ENCODE assay signal across 24 cellular contexts in genomic region chr19:16952046-16952445, GRCh38.
DNase-seq lines count a peak whose midpoint lies in the region; FAIRE-seq and TF ChIP-seq lines count a peak whose summit lies in the region.
"Had no signal": no experiment of that assay in that cellular context is flagged by ENCODE, and none has a peak within 500 bp of the region (broad histone marks: within the 10 kb centered on the region; RNA-seq: fewer than 3 reads in every experiment).

No MANE protein-coding gene starts in this region.

- H3K4me3 ChIP-seq in kidney (ENCODE audit: low read length in 2 of 2), result no peak overlapping the region
- H3K4me3 ChIP-seq: BLaER1 treated with 17β-estradiol and CSF1 and Interleukin-3, amounts not matched to agents 10 nM and 100 nM; GM23248 had no signal

- no peak overlapping the region for H3K9ac ChIP-seq in kidney (ENCODE audit: low read length in 2 of 2)
- H3K9ac ChIP-seq: BLaER1 treated with 17β-estradiol and CSF1 and Interleukin-3, amounts not matched to agents 10 nM and 100 nM; GM23248 had no signal

- H3K9me3 ChIP-seq in kidney (ENCODE audit: control insufficient read depth in 1 of 2, low read length in 2 of 2), result no peaks in the 10 kb centered on the region
- H3K9me3 ChIP-seq: BE2C had no signal

- peak; percentile 16 for DNase-seq in D341Med (ENCODE audit: low spot score)
- DNase-seq in kidney, result peak; percentile 26
- peak; percentile 65 for DNase-seq in mesenteric fat pad (ENCODE audit: low spot score)
- DNase-seq in osteocyte (ENCODE audit: extremely low spot score, unreplicated experiment), result peak; percentile 72
- DNase-seq in inferior parietal cortex (ENCODE audit: extremely low spot score), result no peak
- no peak for DNase-seq in mucosa of gallbladder (ENCODE audit: low spot score)
- DNase-seq in activated CD4-positive, alpha-beta memory T cell treated with anti-CD3 and anti-CD28 coated beads for 36 hours, result no peak
- no peak for DNase-seq in islet precursor cell
- DNase-seq: AML-193; BE2C; CD4-positive, alpha-beta T cell; CD8-positive, alpha-beta memory T cell; DMS53; GF-D8; GM23248; H7; HCEC 1CT had no signal

- H3K27me3 Mint-ChIP-seq in osteocyte (ENCODE audit: unreplicated experiment), result no peaks in the 10 kb centered on the region
- H3K27me3 Mint-ChIP-seq in activated CD4-positive, alpha-beta memory T cell treated with anti-CD3 and anti-CD28 coated beads for 36 hours, result peaks cover 3% of the 10 kb centered on the region

- H3K4me1 ChIP-seq in kidney (ENCODE audit: control insufficient read depth in 1 of 2, insufficient read depth in 1 of 2, low read depth in 1 of 2, low read length in 2 of 2), result no peaks in the 10 kb centered on the region
- H3K4me1 ChIP-seq: BE2C had no signal

- no peak overlapping the region for H3K27ac ChIP-seq in kidney (ENCODE audit: low read depth in 2 of 2, low read length in 2 of 2)
- H3K27ac ChIP-seq: 22Rv1, GM23248 had no signal

- CTCF ChIA-PET in activated CD4-positive, alpha-beta memory T cell treated with anti-CD3 and anti-CD28 coated beads for 36 hours (lab: Charles Lee), result no interaction called here

- no peaks in the 10 kb centered on the region for H3K36me3 ChIP-seq in kidney (ENCODE audit: control insufficient read depth in 1 of 2, insufficient read depth in 2 of 2, low read length in 2 of 2)
- H3K36me3 ChIP-seq: BE2C had no signal

- peaks cover 4% of the 10 kb centered on the region for H3K9me3 Mint-ChIP-seq in osteocyte (ENCODE audit: unreplicated experiment)
- H3K9me3 Mint-ChIP-seq in activated CD4-positive, alpha-beta memory T cell treated with anti-CD3 and anti-CD28 coated beads for 36 hours, result no peaks in the 10 kb centered on the region

- TF ChIP-seq CTCF in kidney (IDR thresholded peaks at IDR 0.05; ENCODE audit: borderline replicate concordance, extremely low read depth, insufficient read depth) (no peak), osteocyte (IDR thresholded peaks at IDR 0.05) (no peak)

- H3K36me3 Mint-ChIP-seq in osteocyte (ENCODE audit: unreplicated experiment), result peaks cover 45% of the 10 kb centered on the region
- H3K36me3 Mint-ChIP-seq in activated CD4-positive, alpha-beta memory T cell treated with anti-CD3 and anti-CD28 coated beads for 36 hours, result no peaks in the 10 kb centered on the region
- H3K36me3 Mint-ChIP-seq: CD8-positive, alpha-beta memory T cell had no signal

- no peak overlapping the region for H3K27ac Mint-ChIP-seq in osteocyte (ENCODE audit: unreplicated experiment)
- no peak overlapping the region for H3K27ac Mint-ChIP-seq in activated CD4-positive, alpha-beta memory T cell treated with anti-CD3 and anti-CD28 coated beads for 36 hours
- H3K27ac Mint-ChIP-seq: CD4-positive, alpha-beta T cell; CD8-positive, alpha-beta memory T cell had no signal

- POLR2A ChIA-PET in activated CD4-positive, alpha-beta memory T cell treated with anti-CD3 and anti-CD28 coated beads for 36 hours (lab: Charles Lee), result interaction anchor here (0.6 kb wide), 1 partner anchor 868 kb away, joined by 8 read pairs; no protein-coding TSS in a partner anchor

- intact Hi-C loops in kidney (cut with DNase I), result no loop called here
- intact Hi-C loops in activated CD4-positive, alpha-beta memory T cell treated with anti-CD3 and anti-CD28 coated beads for 36 hours (cut with micrococcal nuclease), result no loop called here

- peaks cover 5% of the 10 kb centered on the region for H3K4me1 Mint-ChIP-seq in osteocyte (ENCODE audit: unreplicated experiment)
- no peaks in the 10 kb centered on the region for H3K4me1 Mint-ChIP-seq in activated CD4-positive, alpha-beta memory T cell treated with anti-CD3 and anti-CD28 coated beads for 36 hours (ENCODE audit: low read depth)
- H3K4me1 Mint-ChIP-seq: CD8-positive, alpha-beta memory T cell had no signal

- H3K4me3 Mint-ChIP-seq in osteocyte (ENCODE audit: unreplicated experiment), result no peak overlapping the region
- no peak overlapping the region for H3K4me3 Mint-ChIP-seq in activated CD4-positive, alpha-beta memory T cell treated with anti-CD3 and anti-CD28 coated beads for 36 hours
- H3K4me3 Mint-ChIP-seq: CD14-positive monocyte; CD4-positive, alpha-beta T cell; CD8-positive, alpha-beta memory T cell had no signal

- no peak for FAIRE-seq in kidney (lab: Jason Lieb, UNC)
- FAIRE-seq: A204.1, GM12891, GM19239, H1 had no signal

Comparison
In these comparisons a context has a peak if more than half of its experiments do, and no peak if none do; other contexts are left out.
1. DNase-seq: peak in D341Med (single experiment), kidney (single experiment), mesenteric fat pad (single experiment) and osteocyte (single experiment); none in inferior parietal cortex (single experiment), mucosa of gallbladder (single experiment), activated CD4-positive, alpha-beta memory T cell treated with anti-CD3 and anti-CD28 coated beads for 36 hours (single experiment) and islet precursor cell (single experiment).